In genomic region chr5:32777733-32778132, GRCh38 we compare ENCODE assay signal across 13 cellular contexts.
"Had no signal": no experiment of that assay in that cellular context is flagged by ENCODE, and none has a peak within 500 bp of the region (broad histone marks: within the 10 kb centered on the region; RNA-seq: fewer than 3 reads in every experiment).

No MANE protein-coding gene starts in this region.

- DNase-seq: activated B cell treated with CpG ODN at 0.5 μM for 24 hours; activated CD4-positive, alpha-beta memory T cell treated with anti-CD3 and anti-CD28 coated beads for 36 hours; activated CD4-positive, alpha-beta T cell treated with anti-CD3 and anti-CD28 coated beads for 4 hours; activated T-cell treated with anti-CD3 and anti-CD28 coated beads for 4 hours; amygdala; cortex of kidney; effector CD8-positive, alpha-beta T cell; foreskin melanocyte; glutamatergic neuron; hippocampal formation; islet precursor cell had no signal

- H3K4me3 ChIP-seq: lung had no signal

- ATAC-seq: esophagus mucosa had no signal
